In genomic region chr12:21694660-21695059, GRCh38 we compare ENCODE assay signal across 35 cellular contexts.
"Had no signal": no experiment of that assay in that cellular context is flagged by ENCODE, and none has a peak within 500 bp of the region (broad histone marks: within the 10 kb centered on the region; RNA-seq: fewer than 3 reads in every experiment).

No MANE protein-coding gene starts in this region.

- H3K4me1 ChIP-seq: adrenal gland, body of pancreas, foreskin keratinocyte, gastrocnemius medialis had no signal

- DNase-seq: activated B cell treated with CpG ODN at 0.5 μM for 24 hours; activated CD4-positive, alpha-beta T cell treated with anti-CD3 and anti-CD28 coated beads for 48 hours; activated CD4-positive, alpha-beta T cell treated with anti-CD3 and anti-CD28 coated beads, Interleukin-2, amount 50 U/mL, for 1 hour; activated CD4-positive, alpha-beta T cell treated with anti-CD3 and anti-CD28 coated beads, Interleukin-2, amount 50 U/mL, for 48 hours; activated CD8-positive, alpha-beta memory T cell treated with anti-CD3 and anti-CD28 coated beads for 24 hours; activated CD8-positive, alpha-beta T cell treated with anti-CD3 and anti-CD28 coated beads for 36 hours; activated effector memory CD4-positive, alpha-beta T cell treated with anti-CD3 and anti-CD28 coated beads, Interleukin-2, amount 50 U/mL, for 16 hours; activated naive CD4-positive, alpha-beta T cell treated with anti-CD3 and anti-CD28 coated beads for 36 hours; activated naive CD8-positive, alpha-beta T cell treated with anti-CD3 and anti-CD28 coated beads for 36 hours; activated naive CD8-positive, alpha-beta T cell treated with anti-CD3 and anti-CD28 coated beads, Interleukin-2, amount 50 U/mL, for 24 hours; activated T-cell treated with anti-CD3 and anti-CD28 coated beads, Interleukin-2, amount 50 U/mL, for 1 hour; activated T-cell treated with anti-CD3 and anti-CD28 coated beads, Interleukin-2, amount 50 U/mL, for 48 hours; adrenal gland; amygdala; aorta; body of pancreas; central memory CD4-positive, alpha-beta T cell; cerebellar nuclear complex; effector CD4-positive, alpha-beta T cell; effector memory CD8-positive, alpha-beta T cell; erythroblast; foreskin keratinocyte; gastrocnemius medialis; glutamatergic neuron; heart left ventricle; T-helper 2 cell; WERI-Rb-1 had no signal

- H3K27ac ChIP-seq: adrenal gland, body of pancreas, coronary artery, esophagus muscularis mucosa, foreskin keratinocyte, gastrocnemius medialis, heart left ventricle, WERI-Rb-1 had no signal

- H3K27me3 Mint-ChIP-seq: activated CD8-positive, alpha-beta T cell treated with anti-CD3 and anti-CD28 coated beads for 36 hours; activated naive CD4-positive, alpha-beta T cell treated with anti-CD3 and anti-CD28 coated beads, Interleukin-2, amount 50 U/mL, for 24 hours; activated naive CD8-positive, alpha-beta T cell treated with anti-CD3 and anti-CD28 coated beads for 36 hours; activated naive CD8-positive, alpha-beta T cell treated with anti-CD3 and anti-CD28 coated beads, Interleukin-2, amount 50 U/mL, for 24 hours; dendritic cell treated with granulocyte-macrophage colony-stimulating factor and Interleukin-4, amounts not matched to agents 40 ng/mL and 50 ng/mL, for 4 days; effector memory CD8-positive, alpha-beta T cell had no signal

- H3K9me3 ChIP-seq: adrenal gland, body of pancreas, gastrocnemius medialis had no signal

- H3K4me3 ChIP-seq: adrenal gland, body of pancreas, coronary artery, esophagus muscularis mucosa, gastrocnemius medialis, heart left ventricle had no signal

- H3K4me1 Mint-ChIP-seq: activated B cell treated with CpG ODN at 0.5 μM for 24 hours had no signal

- H3K9me3 Mint-ChIP-seq: activated B cell treated with CpG ODN at 0.5 μM for 24 hours; activated naive CD4-positive, alpha-beta T cell treated with anti-CD3 and anti-CD28 coated beads, Interleukin-2, amount 50 U/mL, for 24 hours; activated naive CD8-positive, alpha-beta T cell treated with anti-CD3 and anti-CD28 coated beads, Interleukin-2, amount 50 U/mL, for 24 hours; effector memory CD8-positive, alpha-beta T cell had no signal

- H3K36me3 ChIP-seq: adrenal gland, esophagus muscularis mucosa, gastrocnemius medialis, heart left ventricle, WERI-Rb-1 had no signal

- H3K4me3 Mint-ChIP-seq: activated B cell treated with CpG ODN at 0.5 μM for 24 hours; activated CD8-positive, alpha-beta T cell treated with anti-CD3 and anti-CD28 coated beads for 36 hours; activated naive CD4-positive, alpha-beta T cell treated with anti-CD3 and anti-CD28 coated beads for 36 hours; activated naive CD4-positive, alpha-beta T cell treated with anti-CD3 and anti-CD28 coated beads, Interleukin-2, amount 50 U/mL, for 24 hours; activated naive CD8-positive, alpha-beta T cell treated with anti-CD3 and anti-CD28 coated beads for 36 hours; activated naive CD8-positive, alpha-beta T cell treated with anti-CD3 and anti-CD28 coated beads, Interleukin-2, amount 50 U/mL, for 24 hours; activated T-helper 1 cell treated with anti-CD3 and anti-CD28 coated beads, Interleukin-12 subunit alpha, Interleukin-12 subunit beta, Interleukin-2, Interleukin-4 antibody, amounts not matched to agents 30 ng/mL and 10 ng/mL and 1 ng/mL, durations not matched to agents 14 hours and 24 hours and 36 hours; dendritic cell treated with granulocyte-macrophage colony-stimulating factor and Interleukin-4, amounts not matched to agents 40 ng/mL and 50 ng/mL, for 4 days; effector memory CD8-positive, alpha-beta T cell had no signal

- FAIRE-seq: TTC549 had no signal

- ATAC-seq: activated CD4-positive, CD25-positive, alpha-beta regulatory T cell treated with anti-CD3 and anti-CD28 coated beads, Interleukin-2, amount 50 U/mL, for 24 hours; activated CD8-positive, alpha-beta T cell treated with anti-CD3 and anti-CD28 coated beads for 36 hours; activated naive CD8-positive, alpha-beta T cell treated with anti-CD3 and anti-CD28 coated beads, Interleukin-2, amount 50 U/mL, for 24 hours; body of pancreas; effector memory CD8-positive, alpha-beta T cell; foreskin keratinocyte; gastrocnemius medialis; heart left ventricle had no signal

- H3K27me3 ChIP-seq: adrenal gland, body of pancreas, esophagus muscularis mucosa, gastrocnemius medialis, heart left ventricle had no signal

- H3K27ac Mint-ChIP-seq: activated B cell treated with CpG ODN at 0.5 μM for 24 hours; activated CD8-positive, alpha-beta T cell treated with anti-CD3 and anti-CD28 coated beads for 36 hours; activated naive CD4-positive, alpha-beta T cell treated with anti-CD3 and anti-CD28 coated beads for 36 hours; activated naive CD4-positive, alpha-beta T cell treated with anti-CD3 and anti-CD28 coated beads, Interleukin-2, amount 50 U/mL, for 24 hours; activated naive CD8-positive, alpha-beta T cell treated with anti-CD3 and anti-CD28 coated beads, Interleukin-2, amount 50 U/mL, for 24 hours; activated T-helper 1 cell treated with anti-CD3 and anti-CD28 coated beads, Interleukin-12 subunit alpha, Interleukin-12 subunit beta, Interleukin-2, Interleukin-4 antibody, amounts not matched to agents 30 ng/mL and 10 ng/mL and 1 ng/mL, durations not matched to agents 14 hours and 24 hours and 36 hours; activated T-helper 2 cell treated with anti-CD3 and anti-CD28 coated beads, Interferon-gamma antibody, Interleukin-2, Interleukin-4, amounts not matched to agents 10 μg/mL and 5 μg/mL and 100 μg/mL, durations not matched to agents 14 hours and 24 hours and 36 hours; dendritic cell treated with granulocyte-macrophage colony-stimulating factor and Interleukin-4, amounts not matched to agents 40 ng/mL and 50 ng/mL, for 4 days; effector memory CD8-positive, alpha-beta T cell had no signal
